Comparison of ENCODE assay signal across 27 cellular contexts in the genomic region with DNA sequence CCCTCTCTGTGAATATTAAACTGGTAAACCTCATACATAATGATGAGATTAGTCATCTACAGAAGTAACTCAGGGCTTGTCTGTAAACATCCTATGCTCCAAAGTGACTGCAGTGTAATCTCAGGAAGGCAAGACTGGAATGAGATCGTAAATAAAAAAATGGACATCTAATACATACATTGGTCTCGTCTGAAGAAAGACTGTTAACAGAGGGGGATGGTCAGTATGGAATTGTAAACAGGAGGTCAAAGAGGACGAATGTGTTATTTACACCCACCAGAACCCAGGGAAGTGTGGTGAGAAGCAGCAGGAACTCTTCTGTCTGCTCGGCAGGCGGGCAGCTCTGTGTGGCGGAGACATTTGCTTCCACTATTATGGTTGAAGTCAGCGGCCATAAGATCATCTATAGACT. TPM values are rescaled to one million over a fixed set of nuclear protein-coding genes. Genes with fewer than 3 reads are reported as not detected.
DNase-seq lines count a peak whose midpoint lies in the region; ATAC-seq, FAIRE-seq and TF ChIP-seq lines count a peak whose summit lies in the region.
"Had no signal": no experiment of that assay in that cellular context is flagged by ENCODE, and none has a peak within 500 bp of the region (broad histone marks: within the 10 kb centered on the region; RNA-seq: fewer than 3 reads in every experiment).

No MANE protein-coding gene starts in this region.

- DNase-seq in AG10803 (ENCODE audit: low read depth), result peak; percentile 40
- DNase-seq in astrocyte (ENCODE audit: low read depth), result peak; percentile 53
- DNase-seq in mesenchymal stem cell, result peak; percentile 95
- DNase-seq in stimulated activated naive CD8-positive, alpha-beta T cell treated with anti-CD3 and anti-CD28 coated beads, Interleukin-15, amount 100 ng/mL, for 72 hours, result no peak
- DNase-seq in naive thymus-derived CD4-positive, alpha-beta T cell, result no peak
- no peak for DNase-seq in NCI-H345 treated with DMSO at 0.1 percent for 48 hours (lab: John Stamatoyannopoulos, UW; ENCODE audit: unreplicated experiment)
- no peak for DNase-seq in testis
- DNase-seq: activated CD8-positive, alpha-beta memory T cell treated with anti-CD3 and anti-CD28 coated beads, Interleukin-2, amount 10 ng/mL, durations not matched to agents 7 days and 5 days; activated T-cell treated with anti-CD3 and anti-CD28 coated beads, Interleukin-2, amount 50 U/mL, for 48 hours; adrenal gland; C1 segment of cervical spinal cord; DND-41; hypothalamus; immature natural killer cell; NCI-H1048; NCI-H187; NCI-H524 treated with DMSO at 0.1 percent for 48 hours; sigmoid colon; stimulated activated naive CD8-positive, alpha-beta T cell treated with anti-CD3 and anti-CD28 coated beads, Interleukin-15, Interleukin-2, amounts not matched to agents 100 U/mL and 50 U/mL, for 24 hours; WERI-Rb-1 had no signal

- no peaks in the 10 kb centered on the region for H4K20me1 ChIP-seq in astrocyte (ENCODE audit: insufficient read depth, low read length)

- H3K79me1 ChIP-seq in mesenchymal stem cell (replicated peaks; ENCODE audit: low read length, poor library complexity, severe bottlenecking), result peaks cover 35% of the 10 kb centered on the region

- H2AK5ac ChIP-seq in mesenchymal stem cell (ENCODE audit: low read length, severe bottlenecking), result no peak overlapping the region

- no peak overlapping the region for H3K4me3 Mint-ChIP-seq in astrocyte (ENCODE audit: unreplicated experiment)
- no peak overlapping the region for H3K4me3 Mint-ChIP-seq in stimulated activated naive CD8-positive, alpha-beta T cell treated with anti-CD3 and anti-CD28 coated beads, Interleukin-15, amount 100 ng/mL, for 72 hours
- no peak overlapping the region for H3K4me3 Mint-ChIP-seq in naive thymus-derived CD4-positive, alpha-beta T cell
- H3K4me3 Mint-ChIP-seq: activated CD8-positive, alpha-beta memory T cell treated with anti-CD3 and anti-CD28 coated beads, Interleukin-2, amount 10 ng/mL, durations not matched to agents 7 days and 5 days; immature natural killer cell; memory B cell; T-helper 2 cell treated with Interferon-gamma antibody and Interleukin-4, amounts not matched to agents 5 μg/mL and 100 μg/mL, for 36 hours had no signal

- no peak for FAIRE-seq in astrocyte (lab: Jason Lieb, UNC)
- FAIRE-seq: GM12878 had no signal

- CTCF ChIA-PET in HEK293 (lab: Yijun Ruan, JAX), result no interaction called here
- CTCF ChIA-PET in naive thymus-derived CD4-positive, alpha-beta T cell (lab: Charles Lee), result no interaction called here

- H4K8ac ChIP-seq in mesenchymal stem cell (ENCODE audit: low read length), result no peak overlapping the region

- H3K27me3 Mint-ChIP-seq in astrocyte (ENCODE audit: low read depth, unreplicated experiment), result no peaks in the 10 kb centered on the region
- H3K27me3 Mint-ChIP-seq in stimulated activated naive CD8-positive, alpha-beta T cell treated with anti-CD3 and anti-CD28 coated beads, Interleukin-15, amount 100 ng/mL, for 72 hours, result no peaks in the 10 kb centered on the region
- no peaks in the 10 kb centered on the region for H3K27me3 Mint-ChIP-seq in naive thymus-derived CD4-positive, alpha-beta T cell
- H3K27me3 Mint-ChIP-seq: activated CD8-positive, alpha-beta memory T cell treated with anti-CD3 and anti-CD28 coated beads, Interleukin-2, amount 10 ng/mL, durations not matched to agents 7 days and 5 days had no signal

- H3K23ac ChIP-seq in mesenchymal stem cell (ENCODE audit: low read length in 2 of 2), result no peak overlapping the region

- H2BK120ac ChIP-seq in mesenchymal stem cell (ENCODE audit: low read depth, low read length), result peak overlapping the region; percentile 82

- H4K91ac ChIP-seq in mesenchymal stem cell (ENCODE audit: low read length), result peak overlapping the region; percentile 78

- H2BK12ac ChIP-seq in mesenchymal stem cell (ENCODE audit: low read length in 2 of 2), result peak overlapping the region in 1 of 2 experiments; percentile 95

- H3K14ac ChIP-seq in mesenchymal stem cell (ENCODE audit: low read length in 2 of 2), result no peak overlapping the region

- no peaks in the 10 kb centered on the region for H3K27me3 ChIP-seq in astrocyte (ENCODE audit: insufficient read depth, low read length)
- no peaks in the 10 kb centered on the region for H3K27me3 ChIP-seq in mesenchymal stem cell (ENCODE audit: control insufficient read depth in 1 of 2, insufficient read depth in 1 of 2, low read length in 2 of 2)
- H3K27me3 ChIP-seq in naive thymus-derived CD4-positive, alpha-beta T cell (ENCODE audit: control insufficient read depth in 2 of 2, insufficient read depth in 2 of 2, low read length in 2 of 2), result no peaks in the 10 kb centered on the region
- no peaks in the 10 kb centered on the region for H3K27me3 ChIP-seq in testis
- H3K27me3 ChIP-seq: adrenal gland, cardiac muscle cell, gastroesophageal sphincter, sigmoid colon had no signal

- H3K79me2 ChIP-seq in astrocyte (ENCODE audit: insufficient read depth, low read length), result no peaks in the 10 kb centered on the region

- POLR2A ChIA-PET in HEK293 (lab: Yijun Ruan, JAX), result no interaction called here
- POLR2A ChIA-PET in naive thymus-derived CD4-positive, alpha-beta T cell (lab: Charles Lee), result no interaction called here

- no peak overlapping the region for H2BK15ac ChIP-seq in mesenchymal stem cell (ENCODE audit: low read depth, poor library complexity, severe bottlenecking)

- H2AFZ ChIP-seq in astrocyte (ENCODE audit: low read depth, low read length) (no peak overlapping the region), mesenchymal stem cell (ENCODE audit: low read depth, low read length) (no peak overlapping the region)

- no peaks in the 10 kb centered on the region for H3K9me3 ChIP-seq in HEK293 (ENCODE audit: control insufficient read depth, insufficient read depth, low read depth, low read length)
- H3K9me3 ChIP-seq in astrocyte (ENCODE audit: insufficient read depth, low read depth, low read length), result no peaks in the 10 kb centered on the region
- H3K9me3 ChIP-seq in mesenchymal stem cell (ENCODE audit: control insufficient read depth, low read length), result no peaks in the 10 kb centered on the region
- H3K9me3 ChIP-seq in naive thymus-derived CD4-positive, alpha-beta T cell (ENCODE audit: control insufficient read depth in 2 of 3, low read length in 3 of 3), result no peaks in the 10 kb centered on the region
- no peaks in the 10 kb centered on the region for H3K9me3 ChIP-seq in testis
- H3K9me3 ChIP-seq: adrenal gland, gastroesophageal sphincter, sigmoid colon had no signal

- H3K9ac ChIP-seq in astrocyte (ENCODE audit: low read length) (no peak overlapping the region), mesenchymal stem cell (ENCODE audit: low read length) (no peak overlapping the region)

- H3K9me3 Mint-ChIP-seq in astrocyte (ENCODE audit: unreplicated experiment), result no peaks in the 10 kb centered on the region
- H3K9me3 Mint-ChIP-seq in stimulated activated naive CD8-positive, alpha-beta T cell treated with anti-CD3 and anti-CD28 coated beads, Interleukin-15, amount 100 ng/mL, for 72 hours, result no peaks in the 10 kb centered on the region
- H3K9me3 Mint-ChIP-seq in naive thymus-derived CD4-positive, alpha-beta T cell, result no peaks in the 10 kb centered on the region
- H3K9me3 Mint-ChIP-seq: immature natural killer cell; memory B cell; T-helper 2 cell treated with Interferon-gamma antibody and Interleukin-4, amounts not matched to agents 5 μg/mL and 100 μg/mL, for 36 hours had no signal

- TF ChIP-seq POLR2A in testis (IDR thresholded peaks at IDR 0.05), result no peak

- H3K4me1 ChIP-seq in HEK293 (ENCODE audit: control insufficient read depth, insufficient read depth, low read length), result no peaks in the 10 kb centered on the region
- peaks cover 9% of the 10 kb centered on the region for H3K4me1 ChIP-seq in astrocyte (ENCODE audit: insufficient read depth, low read length)
- H3K4me1 ChIP-seq in mesenchymal stem cell (ENCODE audit: control insufficient read depth, insufficient read depth, low read depth, low read length), result peaks cover 6% of the 10 kb centered on the region
- H3K4me1 ChIP-seq in naive thymus-derived CD4-positive, alpha-beta T cell (ENCODE audit: control insufficient read depth in 2 of 2, insufficient read depth in 2 of 2, low read length in 2 of 2), result peaks cover 0 to 18% of the 10 kb centered on the region in 2 donors
- H3K4me1 ChIP-seq in testis, result no peaks in the 10 kb centered on the region
- H3K4me1 ChIP-seq: adrenal gland, gastroesophageal sphincter, sigmoid colon had no signal

- WGBS in mesenchymal stem cell, result 1% methylated on average over 7 of the region's 7 CpGs
- 88 to 89% methylated on average over 7 of the region's 7 CpGs for WGBS in testis, 2 donors

- no peak overlapping the region for H2BK5ac ChIP-seq in mesenchymal stem cell (ENCODE audit: low read depth, low read length, poor library complexity, severe bottlenecking)

- no peaks in the 10 kb centered on the region for H3K36me3 ChIP-seq in HEK293 (ENCODE audit: control insufficient read depth in 2 of 2, insufficient read depth in 1 of 2, low read length in 2 of 2)
- H3K36me3 ChIP-seq in astrocyte (ENCODE audit: insufficient read depth, low read length), result no peaks in the 10 kb centered on the region
- H3K36me3 ChIP-seq in mesenchymal stem cell (ENCODE audit: control insufficient read depth in 1 of 2, insufficient read depth in 2 of 2, low read depth in 1 of 2, low read length in 2 of 2), result no peaks in the 10 kb centered on the region
- H3K36me3 ChIP-seq in naive thymus-derived CD4-positive, alpha-beta T cell (ENCODE audit: control insufficient read depth in 2 of 3, insufficient read depth in 3 of 3, low read length in 3 of 3), result no peaks in the 10 kb centered on the region
- H3K36me3 ChIP-seq in testis (ENCODE audit: low read depth, missing control alignments), result no peaks in the 10 kb centered on the region
- H3K36me3 ChIP-seq: adrenal gland, cardiac muscle cell, gastroesophageal sphincter, sigmoid colon, WERI-Rb-1 had no signal

- H3K27ac ChIP-seq in HEK293 (ENCODE audit: extremely low read depth, low read depth, low read length) (no peak overlapping the region), astrocyte (ENCODE audit: low read depth, low read length) (no peak overlapping the region), mesenchymal stem cell (ENCODE audit: low read length, poor library complexity, severe bottlenecking) (peak overlapping the region; percentile 69), testis (no peak overlapping the region)
- H3K27ac ChIP-seq in naive thymus-derived CD4-positive, alpha-beta T cell (ENCODE audit: low read depth, low read length), result no peak overlapping the region
- H3K27ac ChIP-seq: adrenal gland, cardiac muscle cell, gastroesophageal sphincter, HL-60, sigmoid colon, WERI-Rb-1 had no signal

- peak overlapping the region; percentile 76 to 93 for H3K18ac ChIP-seq in mesenchymal stem cell (ENCODE audit: low read depth in 1 of 2, low read length in 2 of 2)

- H3K4me3 ChIP-seq in AG10803 (ENCODE audit: low read length) (no peak overlapping the region), HEK293 (ENCODE audit: low read depth, low read length) (no peak overlapping the region), astrocyte (ENCODE audit: insufficient read depth, low read depth, low read length) (no peak overlapping the region), mesenchymal stem cell (ENCODE audit: insufficient read depth in 1 of 2, low read depth in 1 of 2, low read length in 2 of 2) (no peak overlapping the region), testis (no peak overlapping the region)
- no peak overlapping the region for H3K4me3 ChIP-seq in naive thymus-derived CD4-positive, alpha-beta T cell (ENCODE audit: low read length)
- H3K4me3 ChIP-seq: adrenal gland, cardiac muscle cell, gastroesophageal sphincter, GM12878, sigmoid colon had no signal

- intact Hi-C loops in naive thymus-derived CD4-positive, alpha-beta T cell (cut with micrococcal nuclease), result no loop called here
- intact Hi-C loops in testis (cut with DNase I; ENCODE audit: low total_unique reads), result no loop called here

- ATAC-seq in stimulated activated naive CD8-positive, alpha-beta T cell treated with anti-CD3 and anti-CD28 coated beads, Interleukin-15, amount 100 ng/mL, for 72 hours, result no peak
- no peak for ATAC-seq in naive thymus-derived CD4-positive, alpha-beta T cell
- ATAC-seq: activated CD8-positive, alpha-beta memory T cell treated with anti-CD3 and anti-CD28 coated beads, Interleukin-2, amount 10 ng/mL, durations not matched to agents 7 days and 5 days; gastroesophageal sphincter; GM12878; stimulated activated naive CD8-positive, alpha-beta T cell treated with anti-CD3 and anti-CD28 coated beads, Interleukin-15, Interleukin-2, amounts not matched to agents 100 U/mL and 50 U/mL, for 24 hours had no signal

- TF ChIP-seq CTCF in AG10803 (conservative IDR thresholded peaks at IDR 0.05; ENCODE audit: low read length) (no peak), HEK293 (tag by site-specific recombination; IDR thresholded peaks at IDR 0.05) (no peak), astrocyte (IDR thresholded peaks at IDR 0.05; ENCODE audit: insufficient read depth, low read depth, low read length) (no peak), testis (IDR thresholded peaks at IDR 0.05) (no peak)

- H3K4me2 ChIP-seq in astrocyte (ENCODE audit: low read length) (peak overlapping the region; percentile 55), mesenchymal stem cell (ENCODE audit: low read length, poor library complexity, severe bottlenecking) (peak overlapping the region; percentile 30)

- no peak overlapping the region for H3K27ac Mint-ChIP-seq in astrocyte (ENCODE audit: unreplicated experiment)
- H3K27ac Mint-ChIP-seq in stimulated activated naive CD8-positive, alpha-beta T cell treated with anti-CD3 and anti-CD28 coated beads, Interleukin-15, amount 100 ng/mL, for 72 hours, result no peak overlapping the region
- no peak overlapping the region for H3K27ac Mint-ChIP-seq in naive thymus-derived CD4-positive, alpha-beta T cell
- H3K27ac Mint-ChIP-seq: activated CD8-positive, alpha-beta memory T cell treated with anti-CD3 and anti-CD28 coated beads, Interleukin-2, amount 10 ng/mL, durations not matched to agents 7 days and 5 days; immature natural killer cell; memory B cell; T-helper 2 cell treated with Interferon-gamma antibody and Interleukin-4, amounts not matched to agents 5 μg/mL and 100 μg/mL, for 36 hours had no signal

- H3K4ac ChIP-seq in mesenchymal stem cell (ENCODE audit: low read depth in 1 of 2, low read length in 2 of 2), result peak overlapping the region in 1 of 2 experiments; percentile 96

- peaks cover 2% of the 10 kb centered on the region for H3K4me1 Mint-ChIP-seq in astrocyte (ENCODE audit: low read depth, unreplicated experiment)
- H3K4me1 Mint-ChIP-seq in stimulated activated naive CD8-positive, alpha-beta T cell treated with anti-CD3 and anti-CD28 coated beads, Interleukin-15, amount 100 ng/mL, for 72 hours, result peaks cover 27% of the 10 kb centered on the region
- peaks cover 14 to 71% (median 57%) of the 10 kb centered on the region in 7 donors for H3K4me1 Mint-ChIP-seq in naive thymus-derived CD4-positive, alpha-beta T cell
- H3K4me1 Mint-ChIP-seq: activated CD8-positive, alpha-beta memory T cell treated with anti-CD3 and anti-CD28 coated beads, Interleukin-2, amount 10 ng/mL, durations not matched to agents 7 days and 5 days; memory B cell had no signal

- peaks cover 2% of the 10 kb centered on the region for H3K36me3 Mint-ChIP-seq in astrocyte (ENCODE audit: low read depth, unreplicated experiment)
- H3K36me3 Mint-ChIP-seq in naive thymus-derived CD4-positive, alpha-beta T cell, result peaks cover 4 to 26% (median 13%) of the 10 kb centered on the region in 5 donors
- H3K36me3 Mint-ChIP-seq: activated CD8-positive, alpha-beta memory T cell treated with anti-CD3 and anti-CD28 coated beads, Interleukin-2, amount 10 ng/mL, durations not matched to agents 7 days and 5 days had no signal

RNA-seq across cellular contexts. Expression of gene DISC1, which starts 51.4 kb away (rescaled TPM):
- 8.3 and 9.1 TPM in 2 replicates for total RNA-seq in astrocyte
- polyA plus RNA-seq in mesenchymal stem cell (2013, experiment 1 of 2), result 5.1 TPM
- 4.9 TPM for polyA plus RNA-seq in mesenchymal stem cell (2013, experiment 2 of 2)
- total RNA-seq in naive thymus-derived CD4-positive, alpha-beta T cell, result 10 to 100 TPM; 17.1 to 33.8 (median 23.5) TPM
- polyA plus RNA-seq in naive thymus-derived CD4-positive, alpha-beta T cell, result 1 to 10 TPM; 7.8 to 9.0 TPM
- total RNA-seq in testis, result 1 to 10 TPM; 5.7 to 6.8 TPM
- polyA plus RNA-seq in testis (ENCODE audit: insufficient read depth, low read depth, low replicate concordance), result 1.8 TPM

Comparison
In these comparisons a context has a peak if more than half of its experiments do, and no peak if none do; other contexts are left out.
1. DNase-seq: peak in AG10803 (single experiment), astrocyte (single experiment) and mesenchymal stem cell (single experiment); none in stimulated activated naive CD8-positive, alpha-beta T cell treated with anti-CD3 and anti-CD28 coated beads, Interleukin-15, amount 100 ng/mL, for 72 hours (0 of 2), naive thymus-derived CD4-positive, alpha-beta T cell (0 of 9), NCI-H345 treated with DMSO at 0.1 percent for 48 hours (single experiment) and testis (single experiment).